ENCODE assay signal across 21 cellular contexts in genomic region chr5:27592231-27592630, GRCh38.
DNase-seq lines count a peak whose midpoint lies in the region; TF ChIP-seq lines count a peak whose summit lies in the region.
"Had no signal": no experiment of that assay in that cellular context is flagged by ENCODE, and none has a peak within 500 bp of the region (broad histone marks: within the 10 kb centered on the region; RNA-seq: fewer than 3 reads in every experiment).

No MANE protein-coding gene starts in this region.

- H3K36me3 ChIP-seq in brain microvascular endothelial cell (replicated peaks) (no peaks in the 10 kb centered on the region), Caco-2 (ENCODE audit: control insufficient read depth, insufficient read depth, low read length) (no peaks in the 10 kb centered on the region), adrenal gland (replicated peaks in 1 of 2) (no peaks in the 10 kb centered on the region)
- H3K36me3 ChIP-seq: SJSA1, thyroid gland had no signal

- H3K4me3 ChIP-seq in AG04449 (ENCODE audit: low read depth, low read length), result no peak overlapping the region
- no peak overlapping the region for H3K4me3 ChIP-seq in brain microvascular endothelial cell (ENCODE audit: low read depth, low read length)
- H3K4me3 ChIP-seq in Caco-2 (ENCODE audit: low read depth, low read length), result no peak overlapping the region
- H3K4me3 ChIP-seq in adrenal gland, result no peak overlapping the region
- H3K4me3 ChIP-seq: SJSA1, thyroid gland had no signal

- H3K27me3 ChIP-seq in brain microvascular endothelial cell (replicated peaks) (no peaks in the 10 kb centered on the region), Caco-2 (replicated peaks; ENCODE audit: control insufficient read depth, insufficient read depth, low read length) (no peaks in the 10 kb centered on the region), adrenal gland (no peaks in the 10 kb centered on the region)
- H3K27me3 ChIP-seq: SJSA1, thyroid gland had no signal

- intact Hi-C loops in Caco-2 (cut with micrococcal nuclease; ENCODE audit: unreplicated experiment) (no loop called here), adrenal gland (cut with DNase I) (no loop called here)

- H3K9me3 ChIP-seq in Caco-2 (no peaks in the 10 kb centered on the region), adrenal gland (replicated peaks in 1 of 3) (no peaks in the 10 kb centered on the region)
- H3K9me3 ChIP-seq: SJSA1, thyroid gland had no signal

- no peaks in the 10 kb centered on the region for H3K9me3 Mint-ChIP-seq in Caco-2 (ENCODE audit: unreplicated experiment)

- no peak overlapping the region for H3K27ac Mint-ChIP-seq in Caco-2 (ENCODE audit: unreplicated experiment)
- H3K27ac Mint-ChIP-seq: activated T-helper 1 cell treated with anti-CD3 and anti-CD28 coated beads, Interleukin-12 subunit alpha, Interleukin-12 subunit beta, Interleukin-2, Interleukin-4 antibody, amounts not matched to agents 30 ng/mL and 10 ng/mL and 1 ng/mL, durations not matched to agents 14 hours and 24 hours and 36 hours; effector memory CD8-positive, alpha-beta T cell; IgD-negative memory B cell; stimulated activated memory B cell treated with anti-CD40 and anti-IgM and Interleukin-4, amounts not matched to agents 10 μg/mL and 1 μg/mL and 100 μg/mL, for 72 hours had no signal

- no peak for TF ChIP-seq CTCF in AG04449 (IDR thresholded peaks at IDR 0.05; ENCODE audit: insufficient read depth, low read length, missing control alignments)
- no peak for TF ChIP-seq CTCF in brain microvascular endothelial cell (IDR thresholded peaks at IDR 0.05; ENCODE audit: low read depth, low read length, missing control alignments)
- TF ChIP-seq CTCF in Caco-2 (IDR thresholded peaks at IDR 0.05; ENCODE audit: insufficient read depth in 1 of 2, low read depth in 1 of 2, low read length in 1 of 2, severe bottlenecking in 1 of 2, unreplicated experiment in 1 of 2), result no peak
- TF ChIP-seq CTCF in adrenal gland (IDR thresholded peaks at IDR 0.05), result no peak

- CTCF ChIA-PET in AG04449 (lab: Yijun Ruan, JAX) (no interaction called here), Caco-2 (lab: Charles Lee) (no interaction called here)

- H3K36me3 Mint-ChIP-seq in Caco-2 (ENCODE audit: insufficient read depth, unreplicated experiment), result no peaks in the 10 kb centered on the region
- H3K36me3 Mint-ChIP-seq: IgD-negative memory B cell; stimulated activated memory B cell treated with anti-CD40 and anti-IgM and Interleukin-4, amounts not matched to agents 10 μg/mL and 1 μg/mL and 100 μg/mL, for 72 hours had no signal

- no peaks in the 10 kb centered on the region for H3K27me3 Mint-ChIP-seq in Caco-2 (ENCODE audit: insufficient read depth, unreplicated experiment)
- H3K27me3 Mint-ChIP-seq: effector memory CD8-positive, alpha-beta T cell; IgD-negative memory B cell; stimulated activated memory B cell treated with anti-CD40 and anti-IgM and Interleukin-4, amounts not matched to agents 10 μg/mL and 1 μg/mL and 100 μg/mL, for 72 hours had no signal

- POLR2A ChIA-PET in AG04449 (lab: Yijun Ruan, JAX) (no interaction called here), Caco-2 (lab: Charles Lee) (no interaction called here)

- WGBS in adrenal gland, 4 donors, result 45 to 60% (median 52%) methylated on average over 1 of the region's 1 CpG

- DNase-seq in AG04449 (ENCODE audit: low read depth, low spot score) (peak; percentile 1), LHCN-M2 (ENCODE audit: low read depth) (peak; percentile 67), brain microvascular endothelial cell (peak; percentile 71), kidney tubule cell (ENCODE audit: low spot score) (peak; percentile 73), Caco-2 (no peak), DMS 273 (lab: John Stamatoyannopoulos, UW; ENCODE audit: unreplicated experiment) (no peak), NCI-H345 (lab: John Stamatoyannopoulos, UW) (no peak), adrenal gland (no peak)
- DNase-seq: activated CD4-positive, CD25-positive, alpha-beta regulatory T cell treated with anti-CD3 and anti-CD28 coated beads, Interleukin-2, amount 50 U/mL, for 72 hours; cerebellar nuclear complex; effector memory CD8-positive, alpha-beta T cell; hippocampal formation; MV-4-11; NCI-H187 treated with DMSO at 0.1 percent for 48 hours; NCI-H526 treated with DMSO at 0.1 percent for 48 hours; stimulated activated CD4-positive, alpha-beta T cell treated with anti-CD3 and anti-CD28 coated beads, Interleukin-15, amount 100 ng/mL, for 24 hours; thyroid gland had no signal

- in situ Hi-C loops in brain microvascular endothelial cell (cut with HindIII; ENCODE audit: low pct_ligation_motif_present, low sequenced_read_pairs), result no loop called here

- H3K4me1 Mint-ChIP-seq in Caco-2 (ENCODE audit: low read depth, unreplicated experiment), result no peaks in the 10 kb centered on the region
- H3K4me1 Mint-ChIP-seq: IgD-negative memory B cell; stimulated activated memory B cell treated with anti-CD40 and anti-IgM and Interleukin-4, amounts not matched to agents 10 μg/mL and 1 μg/mL and 100 μg/mL, for 72 hours had no signal

- TF ChIP-seq POLR2A in adrenal gland (IDR thresholded peaks at IDR 0.05), result no peak

- H3K4me3 Mint-ChIP-seq in Caco-2 (ENCODE audit: unreplicated experiment), result no peak overlapping the region
- H3K4me3 Mint-ChIP-seq: activated T-helper 1 cell treated with anti-CD3 and anti-CD28 coated beads, Interleukin-12 subunit alpha, Interleukin-12 subunit beta, Interleukin-2, Interleukin-4 antibody, amounts not matched to agents 30 ng/mL and 10 ng/mL and 1 ng/mL, durations not matched to agents 14 hours and 24 hours and 36 hours; effector memory CD8-positive, alpha-beta T cell; IgD-negative memory B cell; stimulated activated memory B cell treated with anti-CD40 and anti-IgM and Interleukin-4, amounts not matched to agents 10 μg/mL and 1 μg/mL and 100 μg/mL, for 72 hours had no signal

- no peak overlapping the region for H3K27ac ChIP-seq in brain microvascular endothelial cell
- H3K27ac ChIP-seq in adrenal gland, result no peak overlapping the region
- H3K27ac ChIP-seq: SJSA1, thyroid gland had no signal

- H3K4me1 ChIP-seq in Caco-2 (no peaks in the 10 kb centered on the region), adrenal gland (replicated peaks in 1 of 2) (no peaks in the 10 kb centered on the region)
- H3K4me1 ChIP-seq: SJSA1, thyroid gland had no signal

- BruUV-seq in Caco-2 (replicated peaks; lab: Mats Ljungman, UMichigan), result no TSS peak

Comparison
In these comparisons a context has a peak if more than half of its experiments do, and no peak if none do; other contexts are left out.
1. DNase-seq: peak in AG04449 (single experiment), LHCN-M2 (single experiment), brain microvascular endothelial cell (single experiment) and kidney tubule cell (single experiment); none in Caco-2 (0 of 2), DMS 273 (single experiment), NCI-H345 (single experiment) and adrenal gland (0 of 7).